ENCODE assay signal across 16 cellular contexts in genomic region chr1:96790599-96790998, GRCh38.
DNase-seq lines count a peak whose midpoint lies in the region; ATAC-seq and TF ChIP-seq lines count a peak whose summit lies in the region.
"Had no signal": no experiment of that assay in that cellular context is flagged by ENCODE, and none has a peak within 500 bp of the region (broad histone marks: within the 10 kb centered on the region; RNA-seq: fewer than 3 reads in every experiment).

No MANE protein-coding gene starts in this region.

- peak; percentile 79 to 92 (median 88) for ATAC-seq in right lobe of liver
- ATAC-seq: CD8-positive, alpha-beta T cell had no signal

- DNase-seq in GM23248 (peak; percentile 3), astrocyte of the hippocampus (ENCODE audit: low read depth, low spot score) (peak; percentile 2), right lobe of liver (no peak), cerebellum (ENCODE audit: low spot score) (no peak), sigmoid colon (no peak)
- DNase-seq: 8988T; ACHN; BE2C; C1 segment of cervical spinal cord; Caco-2; Calu3; CD4-positive, CD25-positive, alpha-beta regulatory T cell; CD8-positive, alpha-beta T cell; DMS79 treated with DMSO at 0.1 percent for 48 hours; GF-D8 had no signal

- TF ChIP-seq CTCF in right lobe of liver (IDR thresholded peaks at IDR 0.05) (no peak), sigmoid colon (IDR thresholded peaks at IDR 0.05) (no peak)

- H3K27ac ChIP-seq in GM23248 = no peak overlapping the region
- peak overlapping the region in 1 of 3 donors; percentile 46 for H3K27ac ChIP-seq in right lobe of liver
- no peak overlapping the region for H3K27ac ChIP-seq in sigmoid colon
- H3K27ac ChIP-seq: BLaER1 had no signal

- no peak overlapping the region for H2AFZ ChIP-seq in GM23248

- H3K9me3 ChIP-seq in GM23248 (ENCODE audit: low read depth) (no peaks in the 10 kb centered on the region), right lobe of liver (no peaks in the 10 kb centered on the region), sigmoid colon (no peaks in the 10 kb centered on the region)
- H3K9me3 ChIP-seq: BE2C, BLaER1, Caco-2 had no signal

- H3K9me2 ChIP-seq in GM23248 (ENCODE audit: insufficient read depth) = no peaks in the 10 kb centered on the region

- WGBS in GM23248 (ENCODE audit: low coverage in 1 of 2, low lambda C conversion rate in 2 of 2, missing lambda C conversion rate in 2 of 2), 2 experiments = 93 to 94% methylated on average over 2 of the region's 2 CpGs
- WGBS in right lobe of liver (ENCODE audit: insufficient coverage, low coverage, low lambda C conversion rate, missing lambda C conversion rate) = 64% methylated on average over 2 of the region's 2 CpGs
- WGBS in sigmoid colon, 2 donors = 95 to 97% methylated on average over 2 of the region's 2 CpGs

- no peaks in the 10 kb centered on the region for H3F3A ChIP-seq in GM23248 (ENCODE audit: insufficient read depth)

- H3K27me3 ChIP-seq in GM23248 (replicated peaks; ENCODE audit: insufficient read depth) (no peaks in the 10 kb centered on the region), right lobe of liver (no peaks in the 10 kb centered on the region), sigmoid colon (no peaks in the 10 kb centered on the region)
- H3K27me3 ChIP-seq: BE2C, BLaER1 had no signal

- H3K36me3 ChIP-seq in GM23248 (ENCODE audit: low read depth) (peaks cover 54% of the 10 kb centered on the region), right lobe of liver (peaks cover 0 to 4% (median 2%) of the 10 kb centered on the region in 4 donors), sigmoid colon (peaks cover 0 to 50% (median 9%) of the 10 kb centered on the region in 4 donors)

- intact Hi-C loops in right lobe of liver (cut with DNase I) (no loop called here), sigmoid colon (cut with DNase I) (no loop called here)

- no peak overlapping the region for H3K4me2 ChIP-seq in GM23248 (ENCODE audit: unreplicated experiment)
- H3K4me2 ChIP-seq: BLaER1 had no signal

- H3K9ac ChIP-seq in GM23248 = no peak overlapping the region
- H3K9ac ChIP-seq: BLaER1 had no signal

- H4K20me1 ChIP-seq in GM23248 (ENCODE audit: insufficient read depth) = no peaks in the 10 kb centered on the region
- H4K20me1 ChIP-seq: BLaER1 had no signal

- in situ Hi-C loops in GM23248 (cut with MboI) = no loop called here

- no peak for TF ChIP-seq EP300 in sigmoid colon (IDR thresholded peaks at IDR 0.05)

- TF ChIP-seq POLR2A in right lobe of liver (IDR thresholded peaks at IDR 0.05) = no peak
- no peak for TF ChIP-seq POLR2A in sigmoid colon (IDR thresholded peaks at IDR 0.05)

- no peak overlapping the region for H3K4me3 ChIP-seq in GM23248
- H3K4me3 ChIP-seq in right lobe of liver = no peak overlapping the region
- no peak overlapping the region for H3K4me3 ChIP-seq in sigmoid colon
- H3K4me3 ChIP-seq: BLaER1 had no signal

- no peaks in the 10 kb centered on the region for H3K79me2 ChIP-seq in GM23248 (ENCODE audit: insufficient read depth)

- no peaks in the 10 kb centered on the region; the same call in 1 of the 2 replicates for H3K4me1 ChIP-seq in GM23248 (ENCODE audit: insufficient read depth)
- H3K4me1 ChIP-seq in right lobe of liver = peaks cover 0 to 30% (median 8%) of the 10 kb centered on the region in 4 donors
- peaks cover 0 to 13% (median 4%) of the 10 kb centered on the region in 4 donors for H3K4me1 ChIP-seq in sigmoid colon
- H3K4me1 ChIP-seq: BE2C, BLaER1, Caco-2 had no signal

Comparison
In these comparisons a context has a peak if more than half of its experiments do, and no peak if none do; other contexts are left out.
1. DNase-seq: peak in GM23248 (single experiment) and astrocyte of the hippocampus (single experiment); none in right lobe of liver (0 of 3), cerebellum (single experiment) and sigmoid colon (single experiment).